In genomic region chr5:137105351-137105750, GRCh38 we compare ENCODE assay signal across 9 cellular contexts.
"Had no signal": no experiment of that assay in that cellular context is flagged by ENCODE, and none has a peak within 500 bp of the region (broad histone marks: within the 10 kb centered on the region; RNA-seq: fewer than 3 reads in every experiment).

No MANE protein-coding gene starts in this region.

- H3K36me3 ChIP-seq: HAP-1 had no signal

- H3K4me3 ChIP-seq: GM23248, GM23338, HAP-1 had no signal

- H3K27ac Mint-ChIP-seq: GM23338, HFFc6 had no signal

- H3K9me3 Mint-ChIP-seq: HFFc6 had no signal

- ATAC-seq: GM23338, HCT116 had no signal

- DNase-seq: GM23248, GOT3, H7, H9, HCEC 1CT, HFFc6 had no signal

- H3K4me3 Mint-ChIP-seq: GM23338, H9, HFFc6 had no signal

- H3K9me3 ChIP-seq: HAP-1 had no signal

- H3K4me1 ChIP-seq: HAP-1 had no signal

- H3K4me1 Mint-ChIP-seq: GM23338, H9 had no signal

- H3K27ac ChIP-seq: GM23248 had no signal
